3 cellular contexts compared by ENCODE assay signal in the genomic region with DNA sequence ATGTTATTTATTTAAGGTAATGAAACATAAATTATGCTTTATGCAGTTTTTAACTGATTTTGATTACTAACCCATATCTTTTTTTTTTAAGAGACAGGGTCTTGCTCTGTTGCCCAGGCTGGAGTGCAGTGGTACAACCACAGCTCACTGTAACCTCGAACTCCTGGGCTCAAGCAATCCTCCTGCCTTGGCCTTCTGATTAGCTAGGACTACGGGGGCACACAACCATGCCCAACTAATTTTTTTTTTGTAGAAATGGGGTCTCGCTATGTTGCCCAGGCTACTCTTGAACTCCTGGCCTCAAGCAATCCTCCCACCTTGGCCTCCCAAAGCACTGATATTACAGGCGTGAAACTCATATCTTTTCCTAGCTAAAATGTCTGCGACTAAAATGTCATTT.
TF ChIP-seq lines count a peak whose summit lies in the region.

No MANE protein-coding gene starts in this region.

TF ChIP-seq in HEK293, 187 proteins besides CTCF, POLR2A, EP300 and RAD21:
- TF ChIP-seq ZNF121 (tag by site-specific recombination; IDR thresholded peaks at IDR 0.05), result peak; percentile 59; the same call in 1 of the 2 replicates
TF ChIP-seq in HEK293: peak in this region for 1; not testable (repeated sequence) for 186.

TF ChIP-seq in K562, 482 proteins besides CTCF, POLR2A, EP300 and RAD21:
- TF ChIP-seq ZNF121 (CRISPR knock-in tag; conservative IDR thresholded peaks at IDR 0.05), result peak; percentile 85

TF ChIP-seq in HepG2, 621 proteins besides CTCF, POLR2A, EP300 and RAD21:
- peak; percentile 49; the same call in 1 of the 2 replicates for TF ChIP-seq ZNF121 (CRISPR knock-in tag; IDR thresholded peaks at IDR 0.05)
